1 cellular context compared by ENCODE assay signal in genomic region chr17:32461498-32461852, GRCh38.
TF ChIP-seq lines count a peak whose summit lies in the region.

No MANE protein-coding gene starts in this region.

TF ChIP-seq in HepG2, 621 proteins besides CTCF, POLR2A, EP300 and RAD21:
- TF ChIP-seq PCBP2 (optimal IDR thresholded peaks at IDR 0.05; ENCODE audit: low read depth, low read length, poor library complexity, severe bottlenecking), result no peak
- TF ChIP-seq HOMEZ (CRISPR knock-in tag; IDR thresholded peaks at IDR 0.05; ENCODE audit: low read depth), result no peak
- TF ChIP-seq BCLAF1 (IDR thresholded peaks at IDR 0.05), result no peak
- TF ChIP-seq NR2F1 (CRISPR knock-in tag; IDR thresholded peaks at IDR 0.05), result no peak
- no peak for TF ChIP-seq ZSCAN31 (CRISPR knock-in tag; IDR thresholded peaks at IDR 0.05; ENCODE audit: low read depth)
- no peak for TF ChIP-seq ZNF331 (CRISPR knock-in tag; IDR thresholded peaks at IDR 0.05)
- no peak for TF ChIP-seq CENPT (CRISPR knock-in tag; IDR thresholded peaks at IDR 0.05; ENCODE audit: low read depth)
- no peak for TF ChIP-seq TRIM24 (CRISPR knock-in tag; IDR thresholded peaks at IDR 0.05)
- no peak for TF ChIP-seq RFXANK (CRISPR knock-in tag; IDR thresholded peaks at IDR 0.05)
- TF ChIP-seq ZNF709 (CRISPR knock-in tag; IDR thresholded peaks at IDR 0.05), result no peak
- TF ChIP-seq YY1 (IDR thresholded peaks at IDR 0.05; ENCODE audit: insufficient read depth, insufficient replicate concordance, low read depth, low read length), result no peak
- TF ChIP-seq ZNF512 (CRISPR knock-in tag; IDR thresholded peaks at IDR 0.05), result no peak
- no peak for TF ChIP-seq PRDM4 (CRISPR knock-in tag; IDR thresholded peaks at IDR 0.05; ENCODE audit: borderline replicate concordance)
- TF ChIP-seq ZBTB43 (CRISPR knock-in tag; conservative IDR thresholded peaks at IDR 0.05), result no peak
- no peak for TF ChIP-seq DMAP1 (CRISPR knock-in tag; IDR thresholded peaks at IDR 0.05)
- no peak for TF ChIP-seq ZNF800 (CRISPR knock-in tag; IDR thresholded peaks at IDR 0.05)
- no peak for TF ChIP-seq SRF (IDR thresholded peaks at IDR 0.05; ENCODE audit: low read depth, low read length)
